In the genomic region with DNA sequence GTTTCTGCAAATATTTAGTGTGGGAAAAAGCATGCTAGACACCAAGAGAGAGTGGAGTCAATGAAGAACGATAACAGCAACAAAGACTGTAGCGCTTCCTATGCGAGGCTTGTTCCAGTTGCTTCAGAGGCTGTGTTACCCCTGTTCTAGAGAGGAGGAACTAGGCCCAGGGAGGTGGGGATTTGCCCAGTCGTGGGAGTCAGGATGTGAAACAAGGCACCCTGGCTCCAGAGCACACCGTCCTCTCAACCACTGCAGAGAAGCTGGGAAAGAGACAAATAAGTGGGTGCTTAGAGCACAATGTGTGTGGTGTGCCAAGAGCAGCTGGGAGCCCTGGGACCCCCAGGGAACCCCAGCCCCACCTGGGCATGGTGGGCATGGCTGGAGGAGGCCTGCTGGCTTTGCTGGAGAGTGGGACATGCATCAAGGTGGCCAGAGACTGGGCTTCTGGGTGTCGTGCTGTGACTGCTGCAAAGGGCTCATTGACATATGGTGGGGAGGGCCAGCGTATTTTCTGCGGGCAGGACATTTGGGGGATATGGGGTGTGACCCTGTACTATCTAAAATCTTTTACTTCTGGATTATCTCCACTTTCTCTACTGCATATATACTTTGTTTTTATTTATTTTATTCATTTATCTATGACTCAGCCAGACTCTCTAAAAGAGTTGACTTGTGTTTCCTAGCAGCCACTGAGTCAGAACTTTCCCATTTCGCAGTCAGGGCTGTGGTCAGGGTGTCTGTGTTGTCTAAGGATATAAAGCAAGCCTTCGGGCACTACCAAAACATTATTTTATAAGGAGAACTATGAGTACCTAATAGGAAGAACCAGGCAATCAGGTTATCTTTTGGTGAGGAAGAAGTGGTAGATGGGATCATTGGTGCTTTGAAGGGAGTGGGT, we compare ENCODE assay signal across 13 cellular contexts.
A peak's percentile ranks its signal among the peaks of the same experiment; 100 is the strongest.
DNase-seq lines count a peak whose midpoint lies in the region; ATAC-seq and TF ChIP-seq lines count a peak whose summit lies in the region.
"Had no signal": no experiment of that assay in that cellular context is flagged by ENCODE, and none has a peak within 500 bp of the region (broad histone marks: within the 10 kb centered on the region; RNA-seq: fewer than 3 reads in every experiment).

No MANE protein-coding gene starts in this region.

- H3K18ac ChIP-seq in mesendoderm (ENCODE audit: low read length), result no peak overlapping the region

- H2AFZ ChIP-seq in OCI-LY7 (ENCODE audit: low read length), result no peak overlapping the region

- no peak for ATAC-seq in GM19351 (IDR thresholded peaks at IDR 0.05; ENCODE audit: unreplicated experiment)

- no peaks in the 10 kb centered on the region for H3K9me2 ChIP-seq in OCI-LY7 (ENCODE audit: insufficient read depth, low read length)

- H3K27ac ChIP-seq in mesendoderm (ENCODE audit: low read depth, low read length) (no peak overlapping the region), OCI-LY7 (ENCODE audit: low read depth, low read length, poor library complexity, severe bottlenecking) (no peak overlapping the region), caudate nucleus (ENCODE audit: low read depth, low read length) (no peak overlapping the region)
- H3K27ac ChIP-seq: SK-N-MC had no signal

- no peak overlapping the region for H3K4ac ChIP-seq in mesendoderm (ENCODE audit: low read depth, low read length)

- BruUV-seq in OCI-LY7 (replicated peaks; lab: Mats Ljungman, UMichigan), result no TSS peak

- H3K27me3 ChIP-seq in MG63 (no peaks in the 10 kb centered on the region), mesendoderm (ENCODE audit: insufficient read depth, low read length, poor library complexity) (no peaks in the 10 kb centered on the region)

- H2BK15ac ChIP-seq in mesendoderm (replicated peaks; ENCODE audit: low read depth), result no peak overlapping the region

- no peak overlapping the region for H2BK5ac ChIP-seq in mesendoderm (ENCODE audit: low read length)

- peak overlapping the region; percentile 59 for H2AK5ac ChIP-seq in mesendoderm (ENCODE audit: low read length)

- H4K20me1 ChIP-seq in OCI-LY7 (ENCODE audit: insufficient read depth, low read length), result no peaks in the 10 kb centered on the region

- no peak overlapping the region for H2BK120ac ChIP-seq in mesendoderm (ENCODE audit: low read depth, low read length)

- TF ChIP-seq CTCF in OCI-LY7 (conservative IDR thresholded peaks at IDR 0.05; ENCODE audit: low read length), result no peak

- no peak overlapping the region for H4K5ac ChIP-seq in mesendoderm (ENCODE audit: low read length)

- H3K4me1 ChIP-seq in mesendoderm (ENCODE audit: control insufficient read depth, low read depth, low read length), result peaks cover 10% of the 10 kb centered on the region
- H3K4me1 ChIP-seq in OCI-LY7 (ENCODE audit: insufficient read depth, low read length, poor library complexity, severe bottlenecking), result no peaks in the 10 kb centered on the region

- no peak overlapping the region for H3K9ac ChIP-seq in mesendoderm (ENCODE audit: low read length)

- peak; percentile 72 for DNase-seq in AG08396 (ENCODE audit: low spot score)
- peak; percentile 78 for DNase-seq in MG63
- peak; percentile 82 for DNase-seq in dedifferentiated amniotic fluid mesenchymal stem cell (ENCODE audit: extremely low spot score)
- DNase-seq in mesendoderm, result no peak
- DNase-seq in OCI-LY7 (ENCODE audit: low spot score), result no peak
- DNase-seq in HT-29 (ENCODE audit: low spot score), result no peak
- DNase-seq in caudate nucleus (lab: John Stamatoyannopoulos, UW), result no peak
- DNase-seq: CD4-positive, alpha-beta memory T cell; cerebellar nuclear complex; NCI-H1436; nucleus accumbens had no signal

- H3K79me2 ChIP-seq in mesendoderm (ENCODE audit: control insufficient read depth, insufficient read depth, low read length), result peaks cover 22% of the 10 kb centered on the region
- no peaks in the 10 kb centered on the region for H3K79me2 ChIP-seq in OCI-LY7 (ENCODE audit: insufficient read depth, low read depth, low read length)

- no peak overlapping the region for H3K23ac ChIP-seq in mesendoderm (ENCODE audit: low read length)

- H3K56ac ChIP-seq in mesendoderm (ENCODE audit: low read length), result no peak overlapping the region

- H3K4me2 ChIP-seq in mesendoderm (ENCODE audit: low read length) (no peak overlapping the region), OCI-LY7 (ENCODE audit: low read length) (no peak overlapping the region)

- peaks cover 27% of the 10 kb centered on the region for H3K79me1 ChIP-seq in mesendoderm (ENCODE audit: low read length)

- no peak overlapping the region for H4K8ac ChIP-seq in mesendoderm (ENCODE audit: low read depth, low read length)

- no CpG with 5 or more reads among the region's 10 CpGs for WGBS in mesendoderm (ENCODE audit: extremely low coverage, insufficient coverage, low lambda C conversion rate)

- H3K36me3 ChIP-seq in MG63, result peaks cover 9% of the 10 kb centered on the region
- no peaks in the 10 kb centered on the region for H3K36me3 ChIP-seq in mesendoderm (ENCODE audit: control insufficient read depth, insufficient read depth, low read length)
- H3K36me3 ChIP-seq in OCI-LY7 (ENCODE audit: insufficient read depth, low read length), result no peaks in the 10 kb centered on the region

- H3K9me3 ChIP-seq in MG63 (no peaks in the 10 kb centered on the region), OCI-LY7 (ENCODE audit: low read length) (no peaks in the 10 kb centered on the region)

- H3K4me3 ChIP-seq in MG63 (no peak overlapping the region), mesendoderm (ENCODE audit: low read length) (no peak overlapping the region), OCI-LY7 (ENCODE audit: low read depth, low read length, poor library complexity, severe bottlenecking) (no peak overlapping the region)
- H3K4me3 ChIP-seq: SK-N-MC had no signal

- CTCF ChIA-PET in OCI-LY7 (lab: Charles Lee; ENCODE audit: unreplicated experiment), result no interaction called here

- POLR2A ChIA-PET in OCI-LY7 (lab: Charles Lee), result interaction anchor here (0.5 kb wide), 1 partner anchor 65 kb away, joined by 5 read pairs; no protein-coding TSS in a partner anchor

- intact Hi-C loops in OCI-LY7 (cut with micrococcal nuclease; ENCODE audit: unreplicated experiment), result no loop called here

Comparison
In these comparisons a context has a peak if more than half of its experiments do, and no peak if none do; other contexts are left out.
1. DNase-seq: peak in AG08396 (single experiment), MG63 (single experiment) and dedifferentiated amniotic fluid mesenchymal stem cell (single experiment); none in mesendoderm (single experiment), OCI-LY7 (single experiment), HT-29 (single experiment) and caudate nucleus (0 of 61).